ENCODE assay signal across 31 cellular contexts in the genomic region with DNA sequence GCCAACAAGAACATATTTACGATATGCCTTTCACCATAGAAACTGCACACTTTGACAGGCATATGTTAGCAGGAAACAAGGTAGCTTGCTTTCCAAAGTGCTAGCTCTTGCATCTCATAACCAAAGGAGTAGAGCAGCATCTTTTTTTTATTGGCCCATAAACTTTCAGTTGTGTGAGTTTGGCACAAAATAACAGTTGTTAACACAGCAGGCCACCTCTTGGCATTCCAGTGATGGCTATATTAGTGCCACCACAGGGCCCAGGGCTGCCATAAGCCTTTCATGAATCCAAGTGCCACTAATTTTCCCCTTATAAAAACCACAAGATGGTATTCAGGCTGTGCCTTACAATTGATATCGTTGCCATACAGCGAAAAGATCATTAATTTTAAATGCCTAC.
"Had no signal": no experiment of that assay in that cellular context is flagged by ENCODE, and none has a peak within 500 bp of the region (broad histone marks: within the 10 kb centered on the region; RNA-seq: fewer than 3 reads in every experiment).

No MANE protein-coding gene starts in this region.

- DNase-seq: activated CD4-positive, alpha-beta memory T cell treated with anti-CD3 and anti-CD28 coated beads, Interleukin-2, amount 10 ng/mL, durations not matched to agents 7 days and 5 days; activated CD4-positive, alpha-beta T cell treated with anti-CD3 and anti-CD28 coated beads for 1 hour; activated CD4-positive, alpha-beta T cell treated with anti-CD3 and anti-CD28 coated beads for 48 hours; activated CD4-positive, CD25-positive, alpha-beta regulatory T cell; activated CD8-positive, alpha-beta memory T cell treated with anti-CD3 and anti-CD28 coated beads for 24 hours; activated CD8-positive, alpha-beta memory T cell treated with anti-CD3 and anti-CD28 coated beads, Interleukin-2, amount 10 ng/mL, durations not matched to agents 7 days and 5 days; activated gamma-delta T cell; activated naive CD4-positive, alpha-beta T cell treated with Interleukin-2 at 50 U/mL for 16 hours; activated naive CD8-positive, alpha-beta T cell treated with anti-CD3 and anti-CD28 coated beads, Interleukin-2, amount 10 ng/mL, durations not matched to agents 7 days and 5 days; activated T-cell treated with anti-CD3 and anti-CD28 coated beads, Interleukin-2, amount 50 U/mL, for 1 hour; activated T-cell treated with anti-CD3 and anti-CD28 coated beads, Interleukin-2, amount 50 U/mL, for 72 hours; amygdala; NCI-H1105; NCI-H1436; NCI-H1694; NCI-H1930; NCI-H2081 treated with DMSO at 0.1 percent for 48 hours; NCI-H226; NCI-H510A; NCI-H526; NCI-H748 treated with DMSO at 0.1 percent for 48 hours; NK-92 treated with Interleukin-12 subunit alpha and Interleukin-12 subunit beta, amount 100 ng/mL, for 24 hours; PC-9; Right ventricle myocardium superior; SW 1271; T-helper 1 cell; T-helper 2 cell; T-helper 9 cell; WERI-Rb-1 had no signal

- H3K4me3 ChIP-seq: ascending aorta, cardiac muscle cell, PC-9 had no signal

- H3K36me3 ChIP-seq: ascending aorta, cardiac muscle cell, WERI-Rb-1 had no signal

- H3K9me3 ChIP-seq: ascending aorta had no signal

- H3K4me1 ChIP-seq: ascending aorta had no signal

- H3K27me3 ChIP-seq: ascending aorta, cardiac muscle cell had no signal

- H3K4me2 ChIP-seq: PC-9 had no signal

- H3K27ac ChIP-seq: ascending aorta, cardiac muscle cell, PC-9, WERI-Rb-1 had no signal

- ATAC-seq: activated CD8-positive, alpha-beta memory T cell treated with anti-CD3 and anti-CD28 coated beads, Interleukin-2, amount 10 ng/mL, durations not matched to agents 7 days and 5 days had no signal
